9 cellular contexts compared by ENCODE assay signal in genomic region chr16:67161595-67162058, GRCh38. TPM values are rescaled to one million over a fixed set of nuclear protein-coding genes. Genes with fewer than 3 reads are reported as not detected.
DNase-seq lines count a peak whose midpoint lies in the region; ATAC-seq, FAIRE-seq and TF ChIP-seq lines count a peak whose summit lies in the region.
"Had no signal": no experiment of that assay in that cellular context is flagged by ENCODE, and none has a peak within 500 bp of the region (broad histone marks: within the 10 kb centered on the region; RNA-seq: fewer than 3 reads in every experiment).

No MANE protein-coding gene starts in this region.

- FAIRE-seq in kidney (lab: Jason Lieb, UNC): no peak
- FAIRE-seq: bronchial epithelial cell had no signal

- no peak for TF ChIP-seq EP300 in suprapubic skin (IDR thresholded peaks at IDR 0.05)

- intact Hi-C loops in activated naive CD4-positive, alpha-beta T cell treated with anti-CD3 and anti-CD28 coated beads for 36 hours (cut with micrococcal nuclease): loop anchor here (2.0 kb wide), 1 partner anchor 53 kb away; the partner anchor contains the start of gene PHAF1
- intact Hi-C loops in kidney (cut with DNase I): no loop called here

- H3K27me3 ChIP-seq in suprapubic skin: no peaks in the 10 kb centered on the region

- WGBS in suprapubic skin: 61% methylated on average over 21 of the region's 25 CpGs

- no peak for TF ChIP-seq POLR2A in suprapubic skin (IDR thresholded peaks at IDR 0.05)

- peaks cover 3% of the 10 kb centered on the region for H3K36me3 Mint-ChIP-seq in activated naive CD4-positive, alpha-beta T cell treated with anti-CD3 and anti-CD28 coated beads for 36 hours (ENCODE audit: low read depth)
- H3K36me3 Mint-ChIP-seq in activated naive CD4-positive, alpha-beta T cell treated with anti-CD3 and anti-CD28 coated beads, Interleukin-2, amount 50 U/mL, for 72 hours: peaks cover 9 to 31% of the 10 kb centered on the region in 2 donors
- H3K36me3 Mint-ChIP-seq in brain: peaks cover 3% of the 10 kb centered on the region

- no peaks in the 10 kb centered on the region for H3K36me3 ChIP-seq in kidney (ENCODE audit: control insufficient read depth in 1 of 2, insufficient read depth in 2 of 2, low read length in 2 of 2)
- H3K36me3 ChIP-seq in suprapubic skin: peaks cover 5% of the 10 kb centered on the region

- peaks cover 46% of the 10 kb centered on the region for H3K4me1 Mint-ChIP-seq in activated naive CD4-positive, alpha-beta T cell treated with anti-CD3 and anti-CD28 coated beads for 36 hours (ENCODE audit: low read depth)
- peaks cover 46% of the 10 kb centered on the region for H3K4me1 Mint-ChIP-seq in brain

- no peaks in the 10 kb centered on the region for H3K9me3 ChIP-seq in kidney (ENCODE audit: control insufficient read depth in 1 of 2, low read length in 2 of 2)
- H3K9me3 ChIP-seq in suprapubic skin: no peaks in the 10 kb centered on the region

- no peak for DNase-seq in activated naive CD4-positive, alpha-beta T cell treated with anti-CD3 and anti-CD28 coated beads for 36 hours
- DNase-seq in activated naive CD4-positive, alpha-beta T cell treated with anti-CD3 and anti-CD28 coated beads, Interleukin-2, amount 50 U/mL, for 72 hours (ENCODE audit: low spot score in 2 of 2): no peak
- DNase-seq in kidney (peak; percentile 78), suprapubic skin (ENCODE audit: low spot score in 2 of 2) (no peak), SKM-1 treated with dmso at 0.1 percent for 144 hours (lab: John Stamatoyannopoulos, UW; ENCODE audit: unreplicated experiment) (no peak)
- DNase-seq in stimulated activated CD4-positive, alpha-beta T cell treated with anti-CD3 and anti-CD28 coated beads, Interleukin-15, amount 100 ng/mL, for 24 hours: no peak

- H3K4me1 ChIP-seq in kidney (ENCODE audit: control insufficient read depth in 1 of 2, insufficient read depth in 1 of 2, low read depth in 1 of 2, low read length in 2 of 2): peaks cover 6 to 43% of the 10 kb centered on the region in 2 donors
- peaks cover 75% of the 10 kb centered on the region for H3K4me1 ChIP-seq in suprapubic skin

- no peak overlapping the region for H3K27ac ChIP-seq in kidney (ENCODE audit: low read depth in 2 of 2, low read length in 2 of 2)
- no peak overlapping the region for H3K27ac ChIP-seq in suprapubic skin

- H3K4me3 Mint-ChIP-seq in activated naive CD4-positive, alpha-beta T cell treated with anti-CD3 and anti-CD28 coated beads for 36 hours: peak overlapping the region; percentile 34
- H3K4me3 Mint-ChIP-seq in brain: peak overlapping the region; percentile 73 to 83 (median 82)

- TF ChIP-seq CTCF in brain (conservative IDR thresholded peaks at IDR 0.05): no peak
- TF ChIP-seq CTCF in kidney (IDR thresholded peaks at IDR 0.05; ENCODE audit: borderline replicate concordance, extremely low read depth, insufficient read depth): no peak
- TF ChIP-seq CTCF in suprapubic skin (IDR thresholded peaks at IDR 0.05): no peak

- no peak overlapping the region for H3K27ac Mint-ChIP-seq in activated naive CD4-positive, alpha-beta T cell treated with anti-CD3 and anti-CD28 coated beads for 36 hours
- H3K27ac Mint-ChIP-seq in activated naive CD4-positive, alpha-beta T cell treated with anti-CD3 and anti-CD28 coated beads, Interleukin-2, amount 50 U/mL, for 72 hours: no peak overlapping the region
- H3K27ac Mint-ChIP-seq in brain: no peak overlapping the region

- ATAC-seq in activated naive CD4-positive, alpha-beta T cell treated with anti-CD3 and anti-CD28 coated beads, Interleukin-2, amount 50 U/mL, for 72 hours: no peak
- ATAC-seq in HG03565 (IDR thresholded peaks at IDR 0.05; ENCODE audit: unreplicated experiment): no peak

- CTCF ChIA-PET in activated naive CD4-positive, alpha-beta T cell treated with anti-CD3 and anti-CD28 coated beads for 36 hours (lab: Charles Lee): interaction anchor here (1.0 to 2.2 kb wide), 2 partner anchors 13 to 23 kb away, joined by 3 to 12 read pairs; no protein-coding TSS in a partner anchor

- H3K4me3 ChIP-seq in kidney (ENCODE audit: low read length in 2 of 2) (peak overlapping the region in 1 of 2 donors; percentile 88), suprapubic skin (peak overlapping the region; percentile 91)

- peaks cover 37% of the 10 kb centered on the region for H3K27me3 Mint-ChIP-seq in activated naive CD4-positive, alpha-beta T cell treated with anti-CD3 and anti-CD28 coated beads for 36 hours (ENCODE audit: low read depth)
- peaks cover 90% of the 10 kb centered on the region for H3K27me3 Mint-ChIP-seq in brain

- H3K9ac ChIP-seq in kidney (ENCODE audit: low read length in 2 of 2): no peak overlapping the region

- no peaks in the 10 kb centered on the region for H3K9me3 Mint-ChIP-seq in activated naive CD4-positive, alpha-beta T cell treated with anti-CD3 and anti-CD28 coated beads for 36 hours
- H3K9me3 Mint-ChIP-seq in activated naive CD4-positive, alpha-beta T cell treated with anti-CD3 and anti-CD28 coated beads, Interleukin-2, amount 50 U/mL, for 72 hours: no peaks in the 10 kb centered on the region
- H3K9me3 Mint-ChIP-seq in brain: peaks cover 0 to 11% (median 3%) of the 10 kb centered on the region in 5 experiments

RNA-seq across cellular contexts. Expression of gene FBXL8, which starts 1.9 kb away (rescaled TPM):
- 10 to 100 TPM; 13.8 to 15.3 TPM for total RNA-seq in activated naive CD4-positive, alpha-beta T cell treated with anti-CD3 and anti-CD28 coated beads for 36 hours
- total RNA-seq in activated naive CD4-positive, alpha-beta T cell treated with anti-CD3 and anti-CD28 coated beads, Interleukin-2, amount 50 U/mL, for 72 hours: 10 to 100 TPM; 27.9 to 38.7 TPM
- 1.5 TPM for polyA plus RNA-seq in brain (ENCODE audit: insufficient read depth, low read depth, low replicate concordance)
- 19.8 TPM for total RNA-seq in kidney
- 9.5 TPM for polyA plus RNA-seq in kidney (ENCODE audit: insufficient read depth, low read depth, low replicate concordance)
- total RNA-seq in suprapubic skin: 100 to 1,000 TPM in 1 of 4 donors, 10 to 100 TPM in 3; 45.0 to 134 (median 58.8) TPM

RNA-seq across cellular contexts. Expression of gene TRADD, which starts 1.9 kb away (rescaled TPM):
- total RNA-seq in activated naive CD4-positive, alpha-beta T cell treated with anti-CD3 and anti-CD28 coated beads for 36 hours: 10 to 100 TPM; 17.7 to 21.1 TPM
- total RNA-seq in activated naive CD4-positive, alpha-beta T cell treated with anti-CD3 and anti-CD28 coated beads, Interleukin-2, amount 50 U/mL, for 72 hours: 10 to 100 TPM; 15.7 to 43.5 TPM
- polyA plus RNA-seq in brain (ENCODE audit: insufficient read depth, low read depth, low replicate concordance) (2.3 TPM), kidney (ENCODE audit: insufficient read depth, low read depth, low replicate concordance) (30.2 TPM)
- total RNA-seq in kidney (27.1 TPM), suprapubic skin (10 to 100 TPM; 25.9 to 34.4 (median 28.7) TPM)

RNA-seq across cellular contexts. Expression of gene HSF4, which starts 2.9 kb away (rescaled TPM):
- 10 to 100 TPM; 11.1 to 12.3 TPM for total RNA-seq in activated naive CD4-positive, alpha-beta T cell treated with anti-CD3 and anti-CD28 coated beads for 36 hours
- 10 to 100 TPM; 26.0 to 58.8 TPM for total RNA-seq in activated naive CD4-positive, alpha-beta T cell treated with anti-CD3 and anti-CD28 coated beads, Interleukin-2, amount 50 U/mL, for 72 hours
- 6.4 TPM for polyA plus RNA-seq in brain (ENCODE audit: insufficient read depth, low read depth, low replicate concordance)
- total RNA-seq in kidney: 37.9 TPM
- polyA plus RNA-seq in kidney (ENCODE audit: insufficient read depth, low read depth, low replicate concordance): 26.7 TPM
- total RNA-seq in suprapubic skin: 100 to 1,000 TPM in 2 of 4 donors, 10 to 100 TPM in 2; 56.5 to 351 (median 102) TPM

RNA-seq across cellular contexts. Expression of gene NOL3, which starts 8.7 kb away (rescaled TPM):
- total RNA-seq in activated naive CD4-positive, alpha-beta T cell treated with anti-CD3 and anti-CD28 coated beads for 36 hours: 1 to 10 TPM; 3.8 to 4.4 TPM
- 10 to 100 TPM in 1 of 2 donors, 1 to 10 TPM in 1; 9.2 to 43.4 TPM for total RNA-seq in activated naive CD4-positive, alpha-beta T cell treated with anti-CD3 and anti-CD28 coated beads, Interleukin-2, amount 50 U/mL, for 72 hours
- polyA plus RNA-seq in brain (ENCODE audit: insufficient read depth, low read depth, low replicate concordance) (25.6 TPM), kidney (ENCODE audit: insufficient read depth, low read depth, low replicate concordance) (35.3 TPM)
- total RNA-seq in kidney (36.4 TPM), suprapubic skin (100 to 1,000 TPM in 2 of 4 donors, 10 to 100 TPM in 2; 64.3 to 116 (median 90.5) TPM)

RNA-seq across cellular contexts. Expression of gene B3GNT9, which starts 10.8 kb away (rescaled TPM):
- 1 to 10 TPM; 1.1 to 1.2 TPM for total RNA-seq in activated naive CD4-positive, alpha-beta T cell treated with anti-CD3 and anti-CD28 coated beads for 36 hours
- 1 to 10 TPM; 3.2 to 4.7 TPM for total RNA-seq in activated naive CD4-positive, alpha-beta T cell treated with anti-CD3 and anti-CD28 coated beads, Interleukin-2, amount 50 U/mL, for 72 hours
- polyA plus RNA-seq in brain (ENCODE audit: insufficient read depth, low read depth, low replicate concordance) (16.5 TPM), kidney (ENCODE audit: insufficient read depth, low read depth, low replicate concordance) (12.1 TPM)
- total RNA-seq in kidney (16.7 TPM), suprapubic skin (1 to 10 TPM; 7.5 to 9.7 (median 9.0) TPM)
